In the genomic region with DNA sequence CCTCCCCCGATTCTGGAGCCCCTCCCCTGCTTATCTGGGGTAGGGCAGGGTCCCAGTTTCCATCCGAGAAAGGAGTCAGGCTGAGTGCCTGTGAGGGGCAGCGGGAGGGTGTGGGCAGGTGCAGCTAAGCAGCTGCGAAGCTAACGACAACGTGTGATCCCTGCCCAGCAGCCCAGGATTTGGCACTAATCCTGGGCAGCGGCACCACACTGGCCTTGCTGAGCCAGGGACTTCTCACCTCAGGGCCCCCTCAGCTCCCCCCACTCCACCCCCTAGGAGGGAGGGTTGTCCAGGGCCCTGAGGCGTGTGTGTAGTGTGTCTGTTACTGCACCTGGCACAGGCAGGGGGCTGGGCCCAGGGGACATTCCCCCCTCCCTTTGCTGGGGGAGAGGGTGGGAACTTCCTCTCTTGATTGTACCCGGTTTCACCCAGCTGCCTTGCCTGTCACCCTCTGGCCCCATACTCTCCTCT, we compare ENCODE assay signal across 1 cellular context.
TF ChIP-seq lines count a peak whose summit lies in the region.

No MANE protein-coding gene starts in this region.

TF ChIP-seq in HepG2, 621 proteins besides CTCF, POLR2A, EP300 and RAD21 (continued from another document):
- TF ChIP-seq HDAC2 (CRISPR knock-in tag; IDR thresholded peaks at IDR 0.05) (peak; percentile 8; the same call in 1 of the 2 replicates), ZNF44 (CRISPR knock-in tag; IDR thresholded peaks at IDR 0.05) (no peak), ZNF251 (CRISPR knock-in tag; IDR thresholded peaks at IDR 0.05) (no peak), ZNF160 (CRISPR knock-in tag; IDR thresholded peaks at IDR 0.05) (no peak)
- TF ChIP-seq, protein P1, sequence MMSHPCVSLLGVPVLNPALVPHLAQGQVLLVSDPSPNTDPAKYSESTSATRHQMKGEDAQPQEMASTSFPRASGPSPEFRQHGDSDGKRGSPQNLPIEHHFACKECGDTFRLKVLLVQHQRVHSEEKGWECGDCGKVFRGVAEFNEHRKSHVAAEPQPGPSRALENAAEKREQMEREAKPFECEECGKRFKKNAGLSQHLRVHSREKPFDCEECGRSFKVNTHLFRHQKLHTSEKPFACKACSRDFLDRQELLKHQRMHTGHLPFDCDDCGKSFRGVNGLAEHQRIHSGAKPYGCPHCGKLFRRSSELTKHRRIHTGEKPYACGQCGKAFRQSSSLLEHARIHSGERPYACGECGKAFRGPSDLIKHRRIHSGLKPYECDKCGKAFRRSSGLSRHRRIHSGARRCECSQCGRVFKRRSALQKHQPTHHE (CRISPR knock-in tag; IDR thresholded peaks at IDR 0.05; ENCODE audit: borderline replicate concordance) = 0 out of 2 replicates have a peak, but pooled peaks have one; percentile 38
- TF ChIP-seq, protein P2, sequence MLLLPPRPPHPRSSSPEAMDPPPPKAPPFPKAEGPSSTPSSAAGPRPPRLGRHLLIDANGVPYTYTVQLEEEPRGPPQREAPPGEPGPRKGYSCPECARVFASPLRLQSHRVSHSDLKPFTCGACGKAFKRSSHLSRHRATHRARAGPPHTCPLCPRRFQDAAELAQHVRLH (CRISPR knock-in tag; IDR thresholded peaks at IDR 0.05; ENCODE audit: borderline replicate concordance, low read depth) = 0 out of 2 replicates have a peak, but pooled peaks have one; percentile 33
- TF ChIP-seq, protein P3, sequence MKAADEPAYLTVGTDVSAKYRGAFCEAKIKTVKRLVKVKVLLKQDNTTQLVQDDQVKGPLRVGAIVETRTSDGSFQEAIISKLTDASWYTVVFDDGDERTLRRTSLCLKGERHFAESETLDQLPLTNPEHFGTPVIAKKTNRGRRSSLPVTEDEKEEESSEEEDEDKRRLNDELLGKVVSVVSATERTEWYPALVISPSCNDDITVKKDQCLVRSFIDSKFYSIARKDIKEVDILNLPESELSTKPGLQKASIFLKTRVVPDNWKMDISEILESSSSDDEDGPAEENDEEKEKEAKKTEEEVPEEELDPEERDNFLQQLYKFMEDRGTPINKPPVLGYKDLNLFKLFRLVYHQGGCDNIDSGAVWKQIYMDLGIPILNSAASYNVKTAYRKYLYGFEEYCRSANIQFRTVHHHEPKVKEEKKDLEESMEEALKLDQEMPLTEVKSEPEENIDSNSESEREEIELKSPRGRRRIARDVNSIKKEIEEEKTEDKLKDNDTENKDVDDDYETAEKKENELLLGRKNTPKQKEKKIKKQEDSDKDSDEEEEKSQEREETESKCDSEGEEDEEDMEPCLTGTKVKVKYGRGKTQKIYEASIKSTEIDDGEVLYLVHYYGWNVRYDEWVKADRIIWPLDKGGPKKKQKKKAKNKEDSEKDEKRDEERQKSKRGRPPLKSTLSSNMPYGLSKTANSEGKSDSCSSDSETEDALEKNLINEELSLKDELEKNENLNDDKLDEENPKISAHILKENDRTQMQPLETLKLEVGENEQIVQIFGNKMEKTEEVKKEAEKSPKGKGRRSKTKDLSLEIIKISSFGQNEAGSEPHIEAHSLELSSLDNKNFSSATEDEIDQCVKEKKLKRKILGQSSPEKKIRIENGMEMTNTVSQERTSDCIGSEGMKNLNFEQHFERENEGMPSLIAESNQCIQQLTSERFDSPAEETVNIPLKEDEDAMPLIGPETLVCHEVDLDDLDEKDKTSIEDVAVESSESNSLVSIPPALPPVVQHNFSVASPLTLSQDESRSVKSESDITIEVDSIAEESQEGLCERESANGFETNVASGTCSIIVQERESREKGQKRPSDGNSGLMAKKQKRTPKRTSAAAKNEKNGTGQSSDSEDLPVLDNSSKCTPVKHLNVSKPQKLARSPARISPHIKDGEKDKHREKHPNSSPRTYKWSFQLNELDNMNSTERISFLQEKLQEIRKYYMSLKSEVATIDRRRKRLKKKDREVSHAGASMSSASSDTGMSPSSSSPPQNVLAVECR (CRISPR knock-in tag; IDR thresholded peaks at IDR 0.05; ENCODE audit: borderline replicate concordance) = peak; percentile 41; the same call in 1 of the 2 replicates
- TF ChIP-seq, protein P4, sequence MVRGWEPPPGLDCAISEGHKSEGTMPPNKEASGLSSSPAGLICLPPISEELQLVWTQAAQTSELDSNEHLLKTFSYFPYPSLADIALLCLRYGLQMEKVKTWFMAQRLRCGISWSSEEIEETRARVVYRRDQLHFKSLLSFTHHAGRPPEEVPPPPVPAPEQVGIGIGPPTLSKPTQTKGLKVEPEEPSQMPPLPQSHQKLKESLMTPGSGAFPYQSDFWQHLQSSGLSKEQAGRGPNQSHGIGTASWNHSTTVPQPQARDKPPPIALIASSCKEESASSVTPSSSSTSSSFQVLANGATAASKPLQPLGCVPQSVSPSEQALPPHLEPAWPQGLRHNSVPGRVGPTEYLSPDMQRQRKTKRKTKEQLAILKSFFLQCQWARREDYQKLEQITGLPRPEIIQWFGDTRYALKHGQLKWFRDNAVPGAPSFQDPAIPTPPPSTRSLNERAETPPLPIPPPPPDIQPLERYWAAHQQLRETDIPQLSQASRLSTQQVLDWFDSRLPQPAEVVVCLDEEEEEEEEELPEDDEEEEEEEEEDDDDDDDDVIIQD (CRISPR knock-in tag; IDR thresholded peaks at IDR 0.05; ENCODE audit: low read depth) = 0 out of 2 replicates have a peak, but pooled peaks have one; percentile 28
- TF ChIP-seq, protein P5, sequence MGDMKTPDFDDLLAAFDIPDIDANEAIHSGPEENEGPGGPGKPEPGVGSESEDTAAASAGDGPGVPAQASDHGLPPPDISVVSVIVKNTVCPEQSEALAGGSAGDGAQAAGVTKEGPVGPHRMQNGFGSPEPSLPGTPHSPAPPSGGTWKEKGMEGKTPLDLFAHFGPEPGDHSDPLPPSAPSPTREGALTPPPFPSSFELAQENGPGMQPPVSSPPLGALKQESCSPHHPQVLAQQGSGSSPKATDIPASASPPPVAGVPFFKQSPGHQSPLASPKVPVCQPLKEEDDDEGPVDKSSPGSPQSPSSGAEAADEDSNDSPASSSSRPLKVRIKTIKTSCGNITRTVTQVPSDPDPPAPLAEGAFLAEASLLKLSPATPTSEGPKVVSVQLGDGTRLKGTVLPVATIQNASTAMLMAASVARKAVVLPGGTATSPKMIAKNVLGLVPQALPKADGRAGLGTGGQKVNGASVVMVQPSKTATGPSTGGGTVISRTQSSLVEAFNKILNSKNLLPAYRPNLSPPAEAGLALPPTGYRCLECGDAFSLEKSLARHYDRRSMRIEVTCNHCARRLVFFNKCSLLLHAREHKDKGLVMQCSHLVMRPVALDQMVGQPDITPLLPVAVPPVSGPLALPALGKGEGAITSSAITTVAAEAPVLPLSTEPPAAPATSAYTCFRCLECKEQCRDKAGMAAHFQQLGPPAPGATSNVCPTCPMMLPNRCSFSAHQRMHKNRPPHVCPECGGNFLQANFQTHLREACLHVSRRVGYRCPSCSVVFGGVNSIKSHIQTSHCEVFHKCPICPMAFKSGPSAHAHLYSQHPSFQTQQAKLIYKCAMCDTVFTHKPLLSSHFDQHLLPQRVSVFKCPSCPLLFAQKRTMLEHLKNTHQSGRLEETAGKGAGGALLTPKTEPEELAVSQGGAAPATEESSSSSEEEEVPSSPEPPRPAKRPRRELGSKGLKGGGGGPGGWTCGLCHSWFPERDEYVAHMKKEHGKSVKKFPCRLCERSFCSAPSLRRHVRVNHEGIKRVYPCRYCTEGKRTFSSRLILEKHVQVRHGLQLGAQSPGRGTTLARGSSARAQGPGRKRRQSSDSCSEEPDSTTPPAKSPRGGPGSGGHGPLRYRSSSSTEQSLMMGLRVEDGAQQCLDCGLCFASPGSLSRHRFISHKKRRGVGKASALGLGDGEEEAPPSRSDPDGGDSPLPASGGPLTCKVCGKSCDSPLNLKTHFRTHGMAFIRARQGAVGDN (CRISPR knock-in tag; IDR thresholded peaks at IDR 0.05) = peak; percentile 17; the same call in 1 of the 2 replicates
